6 cellular contexts compared by ENCODE assay signal in genomic region chr18:21383031-21383430, GRCh38.
"Had no signal": no experiment of that assay in that cellular context is flagged by ENCODE, and none has a peak within 500 bp of the region (broad histone marks: within the 10 kb centered on the region; RNA-seq: fewer than 3 reads in every experiment).

No MANE protein-coding gene starts in this region.

- H3K4me3 ChIP-seq: GM23338, K562 had no signal

- H2AFZ ChIP-seq: GM23338 had no signal

- DNase-seq: H9, HCEC 1CT, IMR-90, KG1 had no signal

- H3K27ac Mint-ChIP-seq: GM23338, H9 had no signal

- H3K4me2 ChIP-seq: GM23338 had no signal

- H3K9me3 Mint-ChIP-seq: GM23338, H9 had no signal

- H3K4me3 Mint-ChIP-seq: GM23338, H9 had no signal
